In the genomic region with DNA sequence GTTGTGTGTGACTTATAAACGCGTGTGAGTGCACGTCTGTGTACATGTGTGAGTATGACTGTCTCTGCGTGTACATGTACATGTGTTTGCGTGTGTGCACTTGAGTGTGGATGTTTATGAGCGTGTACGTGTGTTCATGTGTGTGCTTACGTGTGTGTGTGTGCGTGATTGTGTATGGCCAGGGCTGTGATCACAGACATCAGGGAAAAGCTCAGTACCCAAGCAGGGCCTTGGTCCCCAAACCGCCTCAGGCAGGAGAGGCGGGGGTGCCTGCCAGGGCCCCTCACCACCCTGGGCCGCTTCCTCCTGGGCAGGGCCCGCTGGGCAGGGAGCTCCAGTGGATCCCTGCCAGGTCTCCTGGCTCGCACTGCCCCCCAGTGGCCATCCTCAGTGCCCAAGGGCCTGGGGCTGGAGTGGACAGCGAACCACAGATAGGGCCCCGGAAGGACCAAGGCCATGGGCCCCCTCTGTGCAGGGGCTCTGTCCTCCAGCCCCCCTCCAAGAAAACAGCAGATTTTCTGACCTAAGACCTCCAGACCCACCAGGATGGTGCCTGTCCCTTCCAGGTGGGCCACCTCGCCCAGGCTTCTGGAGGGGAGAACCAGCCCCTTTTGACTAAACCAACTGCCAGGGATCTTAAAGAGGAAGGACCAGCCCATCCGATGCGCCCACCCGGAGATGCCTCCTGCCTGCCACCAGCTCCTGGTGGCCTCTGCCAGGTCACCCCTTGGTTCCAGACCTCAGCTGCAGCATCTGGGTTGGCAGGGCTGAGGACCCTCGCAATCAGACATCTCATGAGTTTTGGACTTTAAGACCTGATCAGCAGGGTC, we compare ENCODE assay signal across 8 cellular contexts.
DNase-seq lines count a peak whose midpoint lies in the region; ATAC-seq, FAIRE-seq and TF ChIP-seq lines count a peak whose summit lies in the region.

No MANE protein-coding gene starts in this region.

- in situ Hi-C loops in GM12878 (cut with MboI), result no loop called here

- no peak for TF ChIP-seq POLR2A in GM12878 (IDR thresholded peaks at IDR 0.05; ENCODE audit: low read depth, low read length)

- TF ChIP-seq RAD21 in GM12878 (IDR thresholded peaks at IDR 0.05; ENCODE audit: insufficient read depth, low read depth, low read length), result peak; percentile 45

- H3K79me2 ChIP-seq in GM12878 (ENCODE audit: control insufficient read depth, insufficient read depth, low read length), result no peaks in the 10 kb centered on the region

- no peak overlapping the region for H2AFZ ChIP-seq in GM12878 (ENCODE audit: control insufficient read depth, low read depth, low read length)

- ATAC-seq in GM12878, result peak; percentile 78
- ATAC-seq in T-cell (replicated peaks in 1 of 4), result no peak

- intact Hi-C loops in GM12878 (cut with micrococcal nuclease; ENCODE audit: unreplicated experiment), result loop anchor here (10.0 kb wide), 1 partner anchor 380 kb away; no protein-coding TSS in a partner anchor

- TF ChIP-seq EP300 in GM12878 (IDR thresholded peaks at IDR 0.05; ENCODE audit: borderline replicate concordance in 1 of 2, control insufficient read depth in 1 of 2, low read depth in 2 of 2, low read length in 2 of 2), result no peak

- no peak overlapping the region for H3K4me2 ChIP-seq in GM12878 (ENCODE audit: control insufficient read depth, insufficient read depth)

- H3K36me3 ChIP-seq in GM12878 (ENCODE audit: control insufficient read depth in 2 of 2, insufficient read depth in 2 of 2, low read length in 1 of 2), result no peaks in the 10 kb centered on the region
- H3K36me3 ChIP-seq in kidney epithelial cell (ENCODE audit: control insufficient read depth, insufficient read depth, low read length), result no peaks in the 10 kb centered on the region

- no peaks in the 10 kb centered on the region for H3K4me1 ChIP-seq in GM12878 (ENCODE audit: control insufficient read depth, insufficient read depth, low read length)

- TF ChIP-seq CTCF in GM12878 (IDR thresholded peaks at IDR 0.05 in 2 of 3, conservative IDR thresholded peaks at IDR 0.05 in 1 of 3; ENCODE audit: control insufficient read depth in 2 of 3, extremely low read depth in 1 of 3, insufficient read depth in 1 of 3, low read depth in 3 of 3, low read length in 3 of 3) (peak; percentile 12 to 49 (median 46); a peak in 3 of 6 replicates), kidney epithelial cell (IDR thresholded peaks at IDR 0.05; ENCODE audit: insufficient read depth, low read length, poor library complexity, severe bottlenecking) (peak; percentile 92)

- POLR2A ChIA-PET in GM12878 (lab: Charles Lee) (no interaction called here), T-cell (lab: Charles Lee) (no interaction called here)

- no peaks in the 10 kb centered on the region for H3K4me1 Mint-ChIP-seq in T-cell

- CTCF ChIA-PET in GM12878 (lab: Yijun Ruan, JAX) (interaction anchor here (1.0 kb wide), 1 partner anchor 384 kb away, joined by 3 read pairs; no protein-coding TSS in a partner anchor), T-cell (lab: Charles Lee) (no interaction called here)

- no peaks in the 10 kb centered on the region for H3K36me3 Mint-ChIP-seq in T-cell

- H3K9ac ChIP-seq in GM12878 (ENCODE audit: control insufficient read depth, insufficient read depth, low read length), result no peak overlapping the region

- SMC1A ChIA-PET in GM12878 (lab: Charles Lee; ENCODE audit: uncharacterized antibody, unreplicated experiment), result no interaction called here

- H3K27me3 Mint-ChIP-seq in T-cell, result peaks cover 11 to 33% of the 10 kb centered on the region in 2 donors

- H3K27me3 ChIP-seq in GM12878 (replicated peaks in 1 of 2; ENCODE audit: control insufficient read depth in 2 of 2, insufficient read depth in 2 of 2, low read length in 1 of 2), result no peaks in the 10 kb centered on the region
- H3K27me3 ChIP-seq in kidney epithelial cell (ENCODE audit: control insufficient read depth, insufficient read depth, low read length), result peaks cover 3% of the 10 kb centered on the region

- H3K4me3 ChIP-seq in GM12878, result no peak overlapping the region
- H3K4me3 ChIP-seq in kidney epithelial cell (ENCODE audit: low read depth, low read length), result no peak overlapping the region

- BruUV-seq in GM12878 (replicated peaks; lab: Mats Ljungman, UMichigan), result no TSS peak

- H3K27ac Mint-ChIP-seq in T-cell, result no peak overlapping the region

- H3K9me3 Mint-ChIP-seq in T-cell, result no peaks in the 10 kb centered on the region

- 34% methylated on average over 21 of the region's 21 CpGs for whole genome bisulfite sequencing in GM12878 (ENCODE audit: insufficient coverage, insufficient replicate concordance, low lambda C conversion rate, missing lambda C conversion rate)

- H4K20me1 ChIP-seq in GM12878 (ENCODE audit: control insufficient read depth, insufficient read depth), result no peaks in the 10 kb centered on the region

- RAD21 ChIA-PET in GM12878 (lab: Charles Lee; ENCODE audit: unreplicated experiment), result interaction anchor here (1.5 kb wide), 1 partner anchor 383 kb away, joined by 4 read pairs; no protein-coding TSS in a partner anchor

- no peak overlapping the region for H3K27ac ChIP-seq in GM12878 (ENCODE audit: control insufficient read depth, insufficient read depth)

- H3K4me3 Mint-ChIP-seq in T-cell, result no peak overlapping the region

- H3K9me3 ChIP-seq in GM12878 (replicated peaks; ENCODE audit: control insufficient read depth, insufficient read depth, low read length), result no peaks in the 10 kb centered on the region

- FAIRE-seq in GM12878 (lab: Jason Lieb, UNC), result no peak

- DNase-seq in 8988T, result peak; percentile 89
- DNase-seq in EL, result peak; percentile 42
- peak; percentile 70 for DNase-seq in NCI-H2107 (lab: John Stamatoyannopoulos, UW)
- no peak for DNase-seq in GM12878 (ENCODE audit: low read depth, low spot score)
- DNase-seq in kidney epithelial cell (ENCODE audit: low read depth), result peak; percentile 4
- peak; percentile 8 for DNase-seq in stimulated activated CD8-positive, alpha-beta memory T cell treated with anti-CD3 and anti-CD28 coated beads, Interleukin-4, amount 100 ng/mL, for 24 hours (ENCODE audit: low read depth)
- no peak for DNase-seq in T-cell
- DNase-seq in KG1 (lab: John Stamatoyannopoulos, UW), result no peak

TF ChIP-seq in GM12878, 131 proteins besides CTCF, POLR2A, EP300 and RAD21:
- TF ChIP-seq SMC3 (IDR thresholded peaks at IDR 0.05; ENCODE audit: borderline replicate concordance, low read length), result peak; percentile 14; the same call in 1 of the 2 replicates
- TF ChIP-seq TAF1 (IDR thresholded peaks at IDR 0.05; ENCODE audit: borderline replicate concordance, low read depth, low read length), result no peak

Comparison
In these comparisons a context has a peak if more than half of its experiments do, and no peak if none do; other contexts are left out.
1. DNase-seq: peak in 8988T (single experiment), EL (single experiment), NCI-H2107 (single experiment), kidney epithelial cell (single experiment) and stimulated activated CD8-positive, alpha-beta memory T cell treated with anti-CD3 and anti-CD28 coated beads, Interleukin-4, amount 100 ng/mL, for 24 hours (single experiment); none in GM12878 (single experiment), T-cell (0 of 34) and KG1 (single experiment).